In the genomic region with DNA sequence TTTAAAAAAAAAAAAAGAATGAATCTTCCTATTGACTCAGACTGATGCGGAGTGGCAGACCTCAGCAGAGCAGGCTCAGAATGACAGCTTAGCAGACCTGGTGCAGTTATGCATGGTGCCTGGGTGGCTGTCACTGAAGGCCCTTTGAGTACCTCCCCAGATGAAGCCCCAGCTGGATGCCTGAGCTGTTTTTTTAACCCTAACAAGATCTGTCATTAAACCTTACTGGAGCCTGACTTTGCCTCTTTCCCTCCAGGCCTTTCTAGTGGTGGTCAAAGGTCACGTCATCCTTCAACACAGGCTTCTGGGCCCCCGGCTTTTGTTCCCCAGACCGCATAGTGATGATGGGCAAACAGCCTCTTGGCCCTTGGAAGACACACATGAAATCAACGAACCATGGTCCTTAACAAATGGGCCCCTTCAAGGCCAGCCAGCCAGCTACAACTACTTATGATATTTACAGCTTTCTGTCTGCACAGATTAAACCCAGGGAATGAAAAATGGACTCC, we compare ENCODE assay signal across 14 cellular contexts.
DNase-seq lines count a peak whose midpoint lies in the region; ATAC-seq, FAIRE-seq and TF ChIP-seq lines count a peak whose summit lies in the region.
"Had no signal": no experiment of that assay in that cellular context is flagged by ENCODE, and none has a peak within 500 bp of the region (broad histone marks: within the 10 kb centered on the region; RNA-seq: fewer than 3 reads in every experiment).

No MANE protein-coding gene starts in this region.

- no peaks in the 10 kb centered on the region for H3K9me3 ChIP-seq in BE2C

- H3K4me1 ChIP-seq in BE2C: peaks cover 16% of the 10 kb centered on the region
- H3K4me1 ChIP-seq: tibial artery had no signal

- H3K4me3 ChIP-seq in BE2C (ENCODE audit: low read depth, low read length): no peak overlapping the region
- H3K4me3 ChIP-seq: heart left ventricle, tibial artery had no signal

- peaks cover 43% of the 10 kb centered on the region for H3K4me1 Mint-ChIP-seq in CD14-positive monocyte
- H3K4me1 Mint-ChIP-seq in glutamatergic neuron (ENCODE audit: low read depth, unreplicated experiment): peaks cover 20% of the 10 kb centered on the region

- FAIRE-seq in GM19239 (lab: Jason Lieb, UNC): no peak

- no peaks in the 10 kb centered on the region for H3K36me3 ChIP-seq in BE2C
- H3K36me3 ChIP-seq: heart left ventricle, tibial artery had no signal

- H3K36me3 Mint-ChIP-seq in CD14-positive monocyte (peaks cover 0 to 8% of the 10 kb centered on the region in 2 donors), glutamatergic neuron (ENCODE audit: unreplicated experiment) (no peaks in the 10 kb centered on the region)

- peak overlapping the region in 5 of 7 donors; percentile 20 to 75 (median 56) for H3K27ac Mint-ChIP-seq in CD14-positive monocyte
- H3K27ac Mint-ChIP-seq in glutamatergic neuron (ENCODE audit: unreplicated experiment): peak overlapping the region; percentile 0

- TF ChIP-seq CTCF in BE2C (IDR thresholded peaks at IDR 0.05; ENCODE audit: low read depth, low read length) (no peak), CD14-positive monocyte (IDR thresholded peaks at IDR 0.05) (no peak), glutamatergic neuron (IDR thresholded peaks at IDR 0.05; ENCODE audit: partially characterized antibody, unreplicated experiment) (no peak)

- H3K4me3 Mint-ChIP-seq in CD14-positive monocyte: no peak overlapping the region
- no peak overlapping the region for H3K4me3 Mint-ChIP-seq in glutamatergic neuron (ENCODE audit: unreplicated experiment)

- H3K27me3 Mint-ChIP-seq in CD14-positive monocyte (ENCODE audit: low read depth in 3 of 3) (peaks cover 15 to 25% (median 19%) of the 10 kb centered on the region in 3 donors), glutamatergic neuron (ENCODE audit: unreplicated experiment) (peaks cover under 1% of the 10 kb centered on the region)

- intact Hi-C loops in CD14-positive monocyte (cut with micrococcal nuclease): no loop called here

- H3K27me3 ChIP-seq in BE2C: no peaks in the 10 kb centered on the region

- ATAC-seq in esophagus mucosa: no peak
- ATAC-seq: heart left ventricle, left colon had no signal

- peaks cover 0 to 7% (median 2%) of the 10 kb centered on the region in 7 donors for H3K9me3 Mint-ChIP-seq in CD14-positive monocyte
- peaks cover 2% of the 10 kb centered on the region for H3K9me3 Mint-ChIP-seq in glutamatergic neuron (ENCODE audit: unreplicated experiment)

- DNase-seq in BE2C (peak; percentile 34), CD14-positive monocyte (ENCODE audit: low spot score) (no peak), NCI-H82 (lab: John Stamatoyannopoulos, UW) (peak; percentile 95), glutamatergic neuron (no peak), GM19239 (ENCODE audit: insufficient read length, low spot score) (no peak), globus pallidus (ENCODE audit: low spot score) (no peak), anterior cingulate cortex (lab: John Stamatoyannopoulos, UW) (no peak)
- DNase-seq: COR-L47, heart left ventricle, Karpas-422, left colon, NCI-H226, tibial artery had no signal

Comparison
In these comparisons a context has a peak if more than half of its experiments do, and no peak if none do; other contexts are left out.
1. DNase-seq: peak in BE2C (single experiment) and NCI-H82 (single experiment); none in CD14-positive monocyte (single experiment), glutamatergic neuron (single experiment), GM19239 (single experiment), globus pallidus (single experiment) and anterior cingulate cortex (0 of 58).